In genomic region chr10:89923661-89924060, GRCh38 we compare ENCODE assay signal across 28 cellular contexts.
DNase-seq lines count a peak whose midpoint lies in the region; ATAC-seq and TF ChIP-seq lines count a peak whose summit lies in the region.
"Had no signal": no experiment of that assay in that cellular context is flagged by ENCODE, and none has a peak within 500 bp of the region (broad histone marks: within the 10 kb centered on the region; RNA-seq: fewer than 3 reads in every experiment).

No MANE protein-coding gene starts in this region.

- ATAC-seq in RWPE2 (ENCODE audit: low read depth) (no peak), GM19351 (IDR thresholded peaks at IDR 0.05; ENCODE audit: unreplicated experiment) (no peak), HG03025 (IDR thresholded peaks at IDR 0.05; ENCODE audit: low FRiP score, unreplicated experiment) (no peak)

- POLR2A ChIA-PET in CD4-positive, alpha-beta memory T cell (lab: Charles Lee; ENCODE audit: partially characterized antibody) = no interaction called here

- no peaks in the 10 kb centered on the region for H3K9me3 Mint-ChIP-seq in CD4-positive, alpha-beta memory T cell

- H3K27me3 ChIP-seq in RWPE2 (ENCODE audit: insufficient read depth, poor library complexity, severe bottlenecking) = no peaks in the 10 kb centered on the region
- H3K27me3 ChIP-seq in CD4-positive, alpha-beta memory T cell (ENCODE audit: insufficient read depth, low read length) = no peaks in the 10 kb centered on the region
- H3K27me3 ChIP-seq: BE2C had no signal

- H3K36me3 Mint-ChIP-seq in CD4-positive, alpha-beta memory T cell = no peaks in the 10 kb centered on the region
- H3K36me3 Mint-ChIP-seq: CD14-positive monocyte had no signal

- no peaks in the 10 kb centered on the region for H3K36me3 ChIP-seq in RWPE2 (ENCODE audit: low read depth)
- no peaks in the 10 kb centered on the region for H3K36me3 ChIP-seq in CD4-positive, alpha-beta memory T cell (ENCODE audit: insufficient read depth, low read length)
- H3K36me3 ChIP-seq: BE2C had no signal

- no peak overlapping the region for H3K27ac Mint-ChIP-seq in CD4-positive, alpha-beta memory T cell
- H3K27ac Mint-ChIP-seq: CD14-positive monocyte had no signal

- DNase-seq in Daoy (ENCODE audit: low read depth) = peak; percentile 11
- peak; percentile 53 for DNase-seq in HT1080 (ENCODE audit: low read depth)
- no peak for DNase-seq in RWPE2 (ENCODE audit: low spot score)
- DNase-seq in foreskin fibroblast = peak; percentile 1 to 52
- no peak for DNase-seq in GM03348 (ENCODE audit: low spot score)
- DNase-seq in CD4-positive, alpha-beta memory T cell = no peak
- DNase-seq: 8988T, ACHN, BE2C, Calu3, DMS153, DND-41, GDM1, Karpas-422, MV-4-11, NCI-H1105, NCI-H146, NCI-H1930, NCI-H2107, NCI-H446 treated with DMSO at 0.1 percent for 48 hours, NCI-H526, NCI-H82, SK-N-SH, SW 1271 had no signal

- CTCF ChIA-PET in CD4-positive, alpha-beta memory T cell (lab: Charles Lee; ENCODE audit: partially characterized antibody) = no interaction called here

- H3K9me3 ChIP-seq in RWPE2 (ENCODE audit: severe bottlenecking) = no peaks in the 10 kb centered on the region
- no peaks in the 10 kb centered on the region for H3K9me3 ChIP-seq in CD4-positive, alpha-beta memory T cell (ENCODE audit: control insufficient read depth in 1 of 2, low read length in 2 of 2)
- H3K9me3 ChIP-seq: BE2C, SK-N-SH had no signal

- no peaks in the 10 kb centered on the region for H3K4me1 Mint-ChIP-seq in CD4-positive, alpha-beta memory T cell
- H3K4me1 Mint-ChIP-seq: CD14-positive monocyte had no signal

- H3K27ac ChIP-seq in RWPE2 (ENCODE audit: poor library complexity, severe bottlenecking) = peak overlapping the region; percentile 95
- H3K27ac ChIP-seq in CD4-positive, alpha-beta memory T cell (ENCODE audit: low read depth, low read length) = no peak overlapping the region
- H3K27ac ChIP-seq: HL-60 had no signal

- peaks cover 51% of the 10 kb centered on the region for H3K4me1 ChIP-seq in RWPE2 (ENCODE audit: insufficient read depth, poor library complexity, severe bottlenecking)
- H3K4me1 ChIP-seq in CD4-positive, alpha-beta memory T cell (ENCODE audit: insufficient read depth, low read length) = no peaks in the 10 kb centered on the region
- H3K4me1 ChIP-seq: BE2C had no signal

- intact Hi-C loops in CD4-positive, alpha-beta memory T cell (cut with micrococcal nuclease) = no loop called here

- no peak overlapping the region for H3K4me3 Mint-ChIP-seq in CD4-positive, alpha-beta memory T cell
- H3K4me3 Mint-ChIP-seq: CD14-positive monocyte had no signal

- no peak overlapping the region for H3K4me3 ChIP-seq in RWPE2 (ENCODE audit: severe bottlenecking)
- H3K4me3 ChIP-seq in foreskin fibroblast (ENCODE audit: low read depth in 1 of 2, low read length in 2 of 2) = no peak overlapping the region
- H3K4me3 ChIP-seq in CD4-positive, alpha-beta memory T cell (ENCODE audit: low read length in 2 of 2) = no peak overlapping the region

- TF ChIP-seq CTCF in RWPE2 (IDR thresholded peaks at IDR 0.05; ENCODE audit: poor library complexity, severe bottlenecking) (no peak), foreskin fibroblast (IDR thresholded peaks at IDR 0.05; ENCODE audit: low read depth, low read length) (no peak)

- H3K27me3 Mint-ChIP-seq in CD4-positive, alpha-beta memory T cell = peaks cover 2 to 6% of the 10 kb centered on the region in 2 donors

Comparison
In these comparisons a context has a peak if more than half of its experiments do, and no peak if none do; other contexts are left out.
1. DNase-seq: peak in Daoy (single experiment), HT1080 (single experiment) and foreskin fibroblast (2 of 2); none in RWPE2 (single experiment), GM03348 (single experiment) and CD4-positive, alpha-beta memory T cell (0 of 5).